20 cellular contexts compared by ENCODE assay signal in the genomic region with DNA sequence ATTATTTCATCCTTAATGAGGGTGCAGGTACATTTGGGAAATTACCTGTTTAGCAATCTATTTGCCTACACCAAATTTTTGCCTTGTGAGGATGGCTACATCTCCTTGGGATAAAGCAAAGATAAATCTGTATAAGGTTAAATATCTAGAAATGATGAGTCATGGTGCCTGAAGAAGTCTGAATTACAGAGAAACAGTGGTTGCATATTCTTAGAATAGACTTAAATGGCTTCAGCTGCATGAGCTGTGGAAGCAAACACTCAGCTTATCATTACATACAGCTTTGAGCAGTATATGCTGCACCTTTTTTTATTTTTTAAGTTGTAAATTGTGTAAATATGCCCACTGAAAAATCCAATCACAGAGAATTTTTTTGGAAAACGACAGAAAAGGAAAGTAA.
DNase-seq lines count a peak whose midpoint lies in the region; ATAC-seq and TF ChIP-seq lines count a peak whose summit lies in the region.
"Had no signal": no experiment of that assay in that cellular context is flagged by ENCODE, and none has a peak within 500 bp of the region (broad histone marks: within the 10 kb centered on the region; RNA-seq: fewer than 3 reads in every experiment).

No MANE protein-coding gene starts in this region.

- H3K27ac ChIP-seq in IMR-90 (ENCODE audit: insufficient read depth, low read length): no peak overlapping the region
- H3K27ac ChIP-seq in naive thymus-derived CD4-positive, alpha-beta T cell (ENCODE audit: low read depth, low read length): no peak overlapping the region
- H3K27ac ChIP-seq in psoas muscle: no peak overlapping the region
- H3K27ac ChIP-seq in foreskin keratinocyte: no peak overlapping the region
- H3K27ac ChIP-seq: gastrocnemius medialis, RWPE1 had no signal

- H3K9me1 ChIP-seq in IMR-90 (ENCODE audit: insufficient read depth, low read length): no peaks in the 10 kb centered on the region

- no peak overlapping the region for H3K56ac ChIP-seq in IMR-90 (ENCODE audit: extremely low read depth, insufficient read depth, low read length)

- TF ChIP-seq RAD21 in IMR-90 (IDR thresholded peaks at IDR 0.05; ENCODE audit: low read length): no peak

- DNase-seq in activated T-cell treated with anti-CD3 and anti-CD28 coated beads, Interleukin-2, amount 50 U/mL, for 24 hours: no peak
- DNase-seq in activated T-cell treated with anti-CD3 and anti-CD28 coated beads for 4 hours (no peak), IMR-90 (peak; percentile 50), psoas muscle (no peak), foreskin keratinocyte (no peak)
- no peak for DNase-seq in activated naive CD8-positive, alpha-beta T cell treated with anti-CD3 and anti-CD28 coated beads for 36 hours
- no peak for DNase-seq in naive thymus-derived CD4-positive, alpha-beta T cell
- DNase-seq: activated effector memory CD4-positive, alpha-beta T cell treated with anti-CD3 and anti-CD28 coated beads, Interleukin-2, amount 50 U/mL, for 16 hours; central memory CD4-positive, alpha-beta T cell; DND-41; dorsolateral prefrontal cortex; gastrocnemius medialis; NCI-H1417 treated with DMSO at 0.1 percent for 48 hours; NCI-H510A treated with DMSO at 0.1 percent for 48 hours; nephron progenitor cell; stimulated activated CD8-positive, alpha-beta memory T cell treated with anti-CD3 and anti-CD28 coated beads, Interleukin-4, amount 100 ng/mL, for 48 hours; T1000 had no signal

- H3K9me3 ChIP-seq in IMR-90 (ENCODE audit: control insufficient read depth, insufficient read depth, low read length): no peaks in the 10 kb centered on the region
- no peaks in the 10 kb centered on the region for H3K9me3 ChIP-seq in naive thymus-derived CD4-positive, alpha-beta T cell (ENCODE audit: control insufficient read depth in 2 of 3, low read length in 3 of 3)
- no peaks in the 10 kb centered on the region for H3K9me3 ChIP-seq in psoas muscle
- H3K9me3 ChIP-seq: gastrocnemius medialis had no signal

- no peaks in the 10 kb centered on the region for H3K4me1 ChIP-seq in IMR-90 (ENCODE audit: control insufficient read depth, insufficient read depth, low read length)
- peaks cover 6 to 11% of the 10 kb centered on the region in 2 donors for H3K4me1 ChIP-seq in naive thymus-derived CD4-positive, alpha-beta T cell (ENCODE audit: control insufficient read depth in 2 of 2, insufficient read depth in 2 of 2, low read length in 2 of 2)
- no peaks in the 10 kb centered on the region for H3K4me1 ChIP-seq in psoas muscle
- H3K4me1 ChIP-seq in foreskin keratinocyte: peaks cover 5% of the 10 kb centered on the region
- H3K4me1 ChIP-seq: gastrocnemius medialis had no signal

- no peak overlapping the region for H4K8ac ChIP-seq in IMR-90 (ENCODE audit: low read depth in 2 of 2, low read length in 2 of 2)

- H3K27me3 Mint-ChIP-seq in activated T-cell treated with anti-CD3 and anti-CD28 coated beads, Interleukin-2, amount 50 U/mL, for 24 hours: no peaks in the 10 kb centered on the region
- H3K27me3 Mint-ChIP-seq in activated naive CD8-positive, alpha-beta T cell treated with anti-CD3 and anti-CD28 coated beads for 36 hours: no peaks in the 10 kb centered on the region
- no peaks in the 10 kb centered on the region for H3K27me3 Mint-ChIP-seq in naive thymus-derived CD4-positive, alpha-beta T cell

- H2BK20ac ChIP-seq in IMR-90 (ENCODE audit: low read depth, low read length): no peak overlapping the region

- no peak overlapping the region for H3K18ac ChIP-seq in IMR-90 (ENCODE audit: low read depth, low read length)

- dilution Hi-C loops in IMR-90 (cut with HindIII; ENCODE audit: low sequenced_read_pairs, unreplicated experiment): no loop called here

- H3K4ac ChIP-seq in IMR-90 (ENCODE audit: low read depth, low read length): no peak overlapping the region

- no peaks in the 10 kb centered on the region for H4K20me1 ChIP-seq in IMR-90 (ENCODE audit: insufficient read depth, low read length)
- H4K20me1 ChIP-seq: BLaER1 treated with 17β-estradiol and CSF1 and Interleukin-3, amounts not matched to agents 10 nM and 100 nM had no signal

- in situ Hi-C loops in IMR-90 (cut with MboI; ENCODE audit: low sequenced_read_pairs): no loop called here

- H3K36me3 Mint-ChIP-seq in activated T-cell treated with anti-CD3 and anti-CD28 coated beads, Interleukin-2, amount 50 U/mL, for 24 hours (ENCODE audit: low read depth): peaks cover 89% of the 10 kb centered on the region
- peaks cover 63% of the 10 kb centered on the region for H3K36me3 Mint-ChIP-seq in activated naive CD8-positive, alpha-beta T cell treated with anti-CD3 and anti-CD28 coated beads for 36 hours
- H3K36me3 Mint-ChIP-seq in naive thymus-derived CD4-positive, alpha-beta T cell: peaks cover 18 to 67% (median 59%) of the 10 kb centered on the region in 5 donors

- intact Hi-C loops in IMR-90 (cut with micrococcal nuclease) (no loop called here), psoas muscle (cut with DNase I) (no loop called here)
- intact Hi-C loops in naive thymus-derived CD4-positive, alpha-beta T cell (cut with micrococcal nuclease): no loop called here

- H3K4me3 ChIP-seq in IMR-90 (ENCODE audit: insufficient read depth, low read depth, low read length) (no peak overlapping the region), psoas muscle (no peak overlapping the region)
- H3K4me3 ChIP-seq in naive thymus-derived CD4-positive, alpha-beta T cell (ENCODE audit: low read length): no peak overlapping the region
- H3K4me3 ChIP-seq: BLaER1 treated with 17β-estradiol and CSF1 and Interleukin-3, amounts not matched to agents 10 nM and 100 nM; dorsolateral prefrontal cortex; gastrocnemius medialis had no signal

- CTCF ChIA-PET in IMR-90 (lab: Yijun Ruan, JAX): interaction anchor here (0.6 to 0.7 kb wide), 2 partner anchors 13 to 709 kb away, joined by 3 to 4 read pairs; no protein-coding TSS in a partner anchor
- CTCF ChIA-PET in naive thymus-derived CD4-positive, alpha-beta T cell (lab: Charles Lee): no interaction called here

- no peak overlapping the region for H2AK9ac ChIP-seq in IMR-90 (replicated peaks; ENCODE audit: low read depth, low read length, poor library complexity)

- no peak overlapping the region for H3K23ac ChIP-seq in IMR-90 (ENCODE audit: low read depth, low read length)

- H2AFZ ChIP-seq in IMR-90 (replicated peaks; ENCODE audit: low read length, poor library complexity): no peak overlapping the region

- no peak overlapping the region for H4K5ac ChIP-seq in IMR-90 (ENCODE audit: low read depth, low read length)

- ATAC-seq in IMR-90 (ENCODE audit: low read depth) (peak; percentile 77), HG02610 (IDR thresholded peaks at IDR 0.05; ENCODE audit: unreplicated experiment) (no peak), psoas muscle (no peak), foreskin keratinocyte (no peak)
- no peak for ATAC-seq in naive thymus-derived CD4-positive, alpha-beta T cell
- ATAC-seq: gastrocnemius medialis had no signal

- H3K27me3 ChIP-seq in IMR-90 (ENCODE audit: control insufficient read depth, insufficient read depth, low read length): no peaks in the 10 kb centered on the region
- no peaks in the 10 kb centered on the region for H3K27me3 ChIP-seq in naive thymus-derived CD4-positive, alpha-beta T cell (ENCODE audit: control insufficient read depth in 2 of 2, insufficient read depth in 2 of 2, low read length in 2 of 2)
- H3K27me3 ChIP-seq in psoas muscle (ENCODE audit: insufficient read depth in 3 of 3, low read length in 2 of 3): no peaks in the 10 kb centered on the region
- H3K27me3 ChIP-seq in foreskin keratinocyte: no peaks in the 10 kb centered on the region
- H3K27me3 ChIP-seq: BLaER1 treated with 17β-estradiol and CSF1 and Interleukin-3, amounts not matched to agents 10 nM and 100 nM; dorsolateral prefrontal cortex; gastrocnemius medialis had no signal

- H3K27ac Mint-ChIP-seq in activated T-cell treated with anti-CD3 and anti-CD28 coated beads, Interleukin-2, amount 50 U/mL, for 24 hours: peak overlapping the region; percentile 84
- H3K27ac Mint-ChIP-seq in activated naive CD8-positive, alpha-beta T cell treated with anti-CD3 and anti-CD28 coated beads for 36 hours: peak overlapping the region; percentile 65
- H3K27ac Mint-ChIP-seq in naive thymus-derived CD4-positive, alpha-beta T cell: peak overlapping the region in 6 of 9 donors; percentile 12 to 62 (median 40)

- POLR2A ChIA-PET in IMR-90 (lab: Charles Lee; ENCODE audit: unreplicated experiment): no interaction called here
- POLR2A ChIA-PET in naive thymus-derived CD4-positive, alpha-beta T cell (lab: Charles Lee): no interaction called here

- no peak overlapping the region for H2BK120ac ChIP-seq in IMR-90 (ENCODE audit: low read depth, low read length)

- WGBS in IMR-90 (ENCODE audit: extremely low coverage in 2 of 2, insufficient read length in 1 of 2), 2 experiments: no CpG with 5 or more reads among the region's 1 CpG
- WGBS in psoas muscle, 3 donors: 85 to 91% (median 89%) methylated on average over 1 of the region's 1 CpG

- no peak for TF ChIP-seq POLR2A in IMR-90 (IDR thresholded peaks at IDR 0.05; ENCODE audit: low read depth, low read length)

- no TSS peak for BruUV-seq in IMR-90 (replicated peaks; lab: Mats Ljungman, UMichigan)

- H3K79me1 ChIP-seq in IMR-90 (ENCODE audit: low read depth in 1 of 2, low read length in 2 of 2): peaks cover 0 to 5% of the 10 kb centered on the region in 2 experiments; a peak in 3 of 4 replicates

- TF ChIP-seq CTCF in IMR-90 (conservative IDR thresholded peaks at IDR 0.05; ENCODE audit: low read depth, low read length) (no peak), psoas muscle (IDR thresholded peaks at IDR 0.05) (no peak), foreskin keratinocyte (conservative IDR thresholded peaks at IDR 0.05) (no peak)

- no peak overlapping the region for H3K4me2 ChIP-seq in IMR-90 (ENCODE audit: low read depth, low read length)

- no peak overlapping the region for H2BK5ac ChIP-seq in IMR-90 (ENCODE audit: low read depth, low read length, poor library complexity, severe bottlenecking)

- no peak overlapping the region for H4K91ac ChIP-seq in IMR-90 (ENCODE audit: insufficient read depth, low read depth, low read length)

- no peak overlapping the region for H2BK15ac ChIP-seq in IMR-90 (ENCODE audit: low read depth, low read length)

- no peak overlapping the region for H2AK5ac ChIP-seq in IMR-90 (ENCODE audit: low read depth, low read length)

- no peak overlapping the region for H3K14ac ChIP-seq in IMR-90 (replicated peaks; ENCODE audit: low read depth, low read length)

- H3K4me3 Mint-ChIP-seq in activated T-cell treated with anti-CD3 and anti-CD28 coated beads, Interleukin-2, amount 50 U/mL, for 24 hours: no peak overlapping the region
- H3K4me3 Mint-ChIP-seq in activated naive CD8-positive, alpha-beta T cell treated with anti-CD3 and anti-CD28 coated beads for 36 hours: no peak overlapping the region
- H3K4me3 Mint-ChIP-seq in naive thymus-derived CD4-positive, alpha-beta T cell: peak overlapping the region in 1 of 10 donors; percentile 13
- H3K4me3 Mint-ChIP-seq: nephron progenitor cell had no signal

- H3K36me3 ChIP-seq in IMR-90 (ENCODE audit: control insufficient read depth, insufficient read depth, low read length) (no peaks in the 10 kb centered on the region), psoas muscle (ENCODE audit: insufficient read depth in 1 of 2, low read depth in 1 of 2) (peaks cover 2 to 38% of the 10 kb centered on the region in 2 donors)
- peaks cover 0 to 49% (median 9%) of the 10 kb centered on the region in 3 experiments for H3K36me3 ChIP-seq in naive thymus-derived CD4-positive, alpha-beta T cell (ENCODE audit: control insufficient read depth in 2 of 3, insufficient read depth in 3 of 3, low read length in 3 of 3)

- H3K9me3 Mint-ChIP-seq in activated T-cell treated with anti-CD3 and anti-CD28 coated beads, Interleukin-2, amount 50 U/mL, for 24 hours: no peaks in the 10 kb centered on the region
- no peaks in the 10 kb centered on the region for H3K9me3 Mint-ChIP-seq in activated naive CD8-positive, alpha-beta T cell treated with anti-CD3 and anti-CD28 coated beads for 36 hours
- peaks cover 0 to 2% (median 0%) of the 10 kb centered on the region in 11 donors for H3K9me3 Mint-ChIP-seq in naive thymus-derived CD4-positive, alpha-beta T cell
- H3K9me3 Mint-ChIP-seq: nephron progenitor cell had no signal

- no peak overlapping the region for H3K9ac ChIP-seq in IMR-90 (ENCODE audit: low read depth, low read length)
- H3K9ac ChIP-seq: BLaER1 treated with 17β-estradiol and CSF1 and Interleukin-3, amounts not matched to agents 10 nM and 100 nM had no signal

- H3K4me1 Mint-ChIP-seq in activated T-cell treated with anti-CD3 and anti-CD28 coated beads, Interleukin-2, amount 50 U/mL, for 24 hours (ENCODE audit: low read depth): peaks cover 59% of the 10 kb centered on the region
- peaks cover 34% of the 10 kb centered on the region for H3K4me1 Mint-ChIP-seq in activated naive CD8-positive, alpha-beta T cell treated with anti-CD3 and anti-CD28 coated beads for 36 hours
- H3K4me1 Mint-ChIP-seq in naive thymus-derived CD4-positive, alpha-beta T cell: peaks cover 20 to 71% (median 52%) of the 10 kb centered on the region in 7 donors
- H3K4me1 Mint-ChIP-seq: nephron progenitor cell had no signal
